Comparison of ENCODE assay signal across 8 cellular contexts in genomic region chr11:4539603-4540219, GRCh38. TPM values are rescaled to one million over a fixed set of nuclear protein-coding genes. Genes with fewer than 3 reads are reported as not detected.
A peak's percentile ranks its signal among the peaks of the same experiment; 100 is the strongest.
DNase-seq lines count a peak whose midpoint lies in the region; ATAC-seq and TF ChIP-seq lines count a peak whose summit lies in the region.
"Had no signal": no experiment of that assay in that cellular context is flagged by ENCODE, and none has a peak within 500 bp of the region (broad histone marks: within the 10 kb centered on the region; RNA-seq: fewer than 3 reads in every experiment).

No MANE protein-coding gene starts in this region.

- H4K20me1 ChIP-seq in HCT116 (ENCODE audit: insufficient read depth) (no peaks in the 10 kb centered on the region), neural progenitor cell (ENCODE audit: low read depth) (no peaks in the 10 kb centered on the region)

- no peaks in the 10 kb centered on the region for H3K4me1 Mint-ChIP-seq in neural progenitor cell

- POLR2A ChIA-PET in HCT116 (lab: Charles Lee): no interaction called here

- H3K4me3 ChIP-seq in HCT116 (replicated peaks in 1 of 2; ENCODE audit: low read depth in 1 of 2, low read length in 2 of 2) (no peak overlapping the region), neural progenitor cell (no peak overlapping the region)

- CTCF ChIA-PET in HCT116 (lab: Charles Lee): interaction anchor here (0.5 to 5.2 kb wide), 12 partner anchors 9 to 691 kb away, joined by 3 to 84 read pairs (median 3); no protein-coding TSS in a partner anchor

- no TSS peak for BruUV-seq in HCT116 (replicated peaks; lab: Mats Ljungman, UMichigan)

- H3K9ac ChIP-seq in HCT116 (ENCODE audit: low read length) (no peak overlapping the region), neural progenitor cell (no peak overlapping the region)

- H3K36me3 Mint-ChIP-seq in neural progenitor cell: no peaks in the 10 kb centered on the region

- H3K27ac Mint-ChIP-seq in neural progenitor cell: no peak overlapping the region
- H3K27ac Mint-ChIP-seq: dendritic cell treated with granulocyte-macrophage colony-stimulating factor and Interleukin-4, amounts not matched to agents 40 ng/mL and 50 ng/mL, for 4 days had no signal

- no peaks in the 10 kb centered on the region for H3F3A ChIP-seq in neural progenitor cell (ENCODE audit: low read depth)

- H3K27me3 Mint-ChIP-seq in neural progenitor cell (ENCODE audit: insufficient read depth, low read depth): no peaks in the 10 kb centered on the region

- H3K27ac ChIP-seq in HCT116 (ENCODE audit: low read depth, low read length) (no peak overlapping the region), neural progenitor cell (no peak overlapping the region)

- ATAC-seq in HCT116: peak; percentile 90

- no peak for TF ChIP-seq POLR2A in HCT116 (IDR thresholded peaks at IDR 0.05; ENCODE audit: borderline replicate concordance, extremely low read depth, insufficient read depth, insufficient read length)

- no peak overlapping the region for H2AFZ ChIP-seq in HCT116 (ENCODE audit: low read depth, low read length, poor library complexity, severe bottlenecking)
- no peak overlapping the region for H2AFZ ChIP-seq in neural progenitor cell (replicated peaks)

- H3K9me3 ChIP-seq in HCT116 (ENCODE audit: control insufficient read depth in 1 of 2, insufficient read depth in 1 of 2, low read depth in 1 of 2, low read length in 2 of 2) (no peaks in the 10 kb centered on the region), neural progenitor cell (ENCODE audit: low read depth) (no peaks in the 10 kb centered on the region)

- H3K36me3 ChIP-seq in HCT116 (ENCODE audit: control insufficient read depth in 1 of 2, insufficient read depth in 2 of 2, low read length in 2 of 2): no peaks in the 10 kb centered on the region
- no peaks in the 10 kb centered on the region for H3K36me3 ChIP-seq in neural progenitor cell

- TF ChIP-seq RAD21 in HCT116 (IDR thresholded peaks at IDR 0.05; ENCODE audit: low read depth): peak; percentile 51

- H3K4me2 ChIP-seq in HCT116 (ENCODE audit: low read length): no peak overlapping the region
- H3K4me2 ChIP-seq in neural progenitor cell: no peak overlapping the region

- DNase-seq in GM04504 (ENCODE audit: low read depth) (peak; percentile 18), HCT116 (ENCODE audit: low read depth, low spot score) (no peak), NCI-H82 treated with DMSO at 0.1 percent for 48 hours (lab: John Stamatoyannopoulos, UW; ENCODE audit: unreplicated experiment) (peak; percentile 5), fibroblast of peridontal ligament (ENCODE audit: extremely low read depth) (peak; percentile 55), neural progenitor cell (ENCODE audit: low spot score) (peak; percentile 63), ureter (ENCODE audit: low spot score) (peak; percentile 53)
- DNase-seq in activated T-cell treated with anti-CD3 and anti-CD28 coated beads, Interleukin-2, amount 50 U/mL, for 1 hour: peak; percentile 50

- no peak overlapping the region for H3K4me3 Mint-ChIP-seq in neural progenitor cell
- H3K4me3 Mint-ChIP-seq: dendritic cell treated with granulocyte-macrophage colony-stimulating factor and Interleukin-4, amounts not matched to agents 40 ng/mL and 50 ng/mL, for 4 days had no signal

- intact Hi-C loops in HCT116 (cut with micrococcal nuclease): loop anchor here (1.0 kb wide), 1 partner anchor 352 kb away; no protein-coding TSS in a partner anchor

- H3K9me3 Mint-ChIP-seq in neural progenitor cell: no peaks in the 10 kb centered on the region
- H3K9me3 Mint-ChIP-seq: dendritic cell treated with granulocyte-macrophage colony-stimulating factor and Interleukin-4, amounts not matched to agents 40 ng/mL and 50 ng/mL, for 4 days had no signal

- peaks cover 24% of the 10 kb centered on the region; the same call in 1 of the 2 replicates for H3K27me3 ChIP-seq in HCT116 (ENCODE audit: insufficient read depth, low read length)
- no peaks in the 10 kb centered on the region for H3K27me3 ChIP-seq in neural progenitor cell

- TF ChIP-seq CTCF in HCT116 (IDR thresholded peaks at IDR 0.05 in 2 of 3, conservative IDR thresholded peaks at IDR 0.05 in 1 of 3; ENCODE audit: borderline replicate concordance in 1 of 3, insufficient read depth in 1 of 3, low read depth in 2 of 3, low read length in 2 of 3): peak; percentile 72 to 86 (median 85); a peak in 5 of 6 replicates
- peak; percentile 86 for TF ChIP-seq CTCF in neural progenitor cell (IDR thresholded peaks at IDR 0.05)

- peaks cover 0 to 6% of the 10 kb centered on the region in 2 experiments; a peak in 1 of 4 replicates for H3K4me1 ChIP-seq in HCT116 (ENCODE audit: control insufficient read depth in 1 of 2, insufficient read depth in 2 of 2, low read length in 2 of 2)
- no peaks in the 10 kb centered on the region for H3K4me1 ChIP-seq in neural progenitor cell

- no peaks in the 10 kb centered on the region for H3K79me2 ChIP-seq in HCT116 (ENCODE audit: insufficient read depth, low read length)
- no peaks in the 10 kb centered on the region for H3K79me2 ChIP-seq in neural progenitor cell (ENCODE audit: low read depth)

- RAD21 ChIA-PET in HCT116 (lab: Charles Lee; ENCODE audit: low non-redundant PET in 1 of 2, low total read pairs in 2 of 2, uncharacterized antibody in 2 of 2, unreplicated experiment in 2 of 2): interaction anchor here (0.7 to 1.0 kb wide), 3 partner anchors 352 to 356 kb away, joined by 3 to 9 read pairs (median 6); no protein-coding TSS in a partner anchor

- H3K9me2 ChIP-seq in HCT116 (ENCODE audit: insufficient read depth): no peaks in the 10 kb centered on the region

TF ChIP-seq in HCT116, 20 proteins besides CTCF, POLR2A, EP300 and RAD21:
- TF ChIP-seq ZNF274 (IDR thresholded peaks at IDR 0.05; ENCODE audit: low read depth, low read length) (no peak), EZH2phosphoT487 (IDR thresholded peaks at IDR 0.05; ENCODE audit: borderline replicate concordance) (no peak), FOSL1 (IDR thresholded peaks at IDR 0.05; ENCODE audit: low read depth) (no peak), TCF7L2 (IDR thresholded peaks at IDR 0.05; ENCODE audit: borderline replicate concordance, extremely low read depth, insufficient read depth, insufficient read length) (no peak), JUND (IDR thresholded peaks at IDR 0.05) (no peak), ZBTB33 (IDR thresholded peaks at IDR 0.05; ENCODE audit: extremely low read depth, insufficient replicate concordance, low read length) (no peak), CEBPB (IDR thresholded peaks at IDR 0.05; ENCODE audit: low read depth) (no peak), POLR2AphosphoS5 (IDR thresholded peaks at IDR 0.05; ENCODE audit: low read depth, low read length) (no peak), EGR1 (IDR thresholded peaks at IDR 0.05; ENCODE audit: low read depth) (no peak), EZH2 (IDR thresholded peaks at IDR 0.05) (no peak), CBX3 (IDR thresholded peaks at IDR 0.05; ENCODE audit: low read depth) (no peak)
- TF ChIP-seq, protein P1, sequence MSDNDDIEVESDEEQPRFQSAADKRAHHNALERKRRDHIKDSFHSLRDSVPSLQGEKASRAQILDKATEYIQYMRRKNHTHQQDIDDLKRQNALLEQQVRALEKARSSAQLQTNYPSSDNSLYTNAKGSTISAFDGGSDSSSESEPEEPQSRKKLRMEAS (IDR thresholded peaks at IDR 0.05): no peak

RNA-seq across cellular contexts. Expression of gene OR52M1, which starts 5.3 kb away (rescaled TPM):
- total RNA-seq in HCT116 (2021; ENCODE audit: unreplicated experiment): not detected
- polyA plus RNA-seq in HCT116 (2012): not detected in 2 replicates
- not detected in 2 replicates for total RNA-seq in neural progenitor cell (ENCODE audit: low replicate concordance)
- total RNA-seq in ureter: not detected

RNA-seq across cellular contexts. Expression of gene OR52I2, which starts 41.8 kb away (rescaled TPM):
- total RNA-seq in HCT116 (2021; ENCODE audit: unreplicated experiment) (not detected), neural progenitor cell (ENCODE audit: low replicate concordance) (not detected in 2 replicates), ureter (not detected)
- 0.01 TPM in 1 of 2 replicates, not detected in the other for polyA plus RNA-seq in HCT116 (2012)

RNA-seq across cellular contexts. Expression of gene OR52I1, which starts 54.1 kb away (rescaled TPM):
- total RNA-seq in HCT116 (2021; ENCODE audit: unreplicated experiment) (not detected), neural progenitor cell (ENCODE audit: low replicate concordance) (not detected in 2 replicates), ureter (not detected)
- polyA plus RNA-seq in HCT116 (2012): 0.01 TPM in 1 of 2 replicates, not detected in the other

RNA-seq across cellular contexts. Expression of gene OR52K1, which starts 57.3 kb away (rescaled TPM):
- not detected for total RNA-seq in HCT116 (2021; ENCODE audit: unreplicated experiment)
- not detected in 2 replicates for polyA plus RNA-seq in HCT116 (2012)
- not detected in 2 replicates for total RNA-seq in neural progenitor cell (ENCODE audit: low replicate concordance)
- total RNA-seq in ureter: not detected
